2 cellular contexts compared by ENCODE assay signal in genomic region chr2:102518170-102518569, GRCh38.
TF ChIP-seq lines count a peak whose summit lies in the region.

No MANE protein-coding gene starts in this region.

TF ChIP-seq in HepG2, 621 proteins besides CTCF, POLR2A, EP300 and RAD21 (continues in another document):
- TF ChIP-seq ARNT (IDR thresholded peaks at IDR 0.05) (no peak), ZBTB2 (CRISPR knock-in tag; IDR thresholded peaks at IDR 0.05; ENCODE audit: low read depth) (no peak), ATF1 (CRISPR knock-in tag; IDR thresholded peaks at IDR 0.05) (no peak), ZNF331 (CRISPR knock-in tag; IDR thresholded peaks at IDR 0.05) (no peak), FOXJ3 (CRISPR knock-in tag; IDR thresholded peaks at IDR 0.05; ENCODE audit: borderline replicate concordance) (no peak), ZSCAN20 (CRISPR knock-in tag; IDR thresholded peaks at IDR 0.05; ENCODE audit: borderline replicate concordance) (no peak), ZNF691 (CRISPR knock-in tag; IDR thresholded peaks at IDR 0.05; ENCODE audit: borderline replicate concordance, low read depth) (no peak), MAX (IDR thresholded peaks at IDR 0.05) (no peak), ZNF576 (CRISPR knock-in tag; IDR thresholded peaks at IDR 0.05) (no peak), RFX5 (IDR thresholded peaks at IDR 0.05; ENCODE audit: low read depth, low read length) (no peak), ZNF687 (CRISPR knock-in tag; IDR thresholded peaks at IDR 0.05) (no peak), POGK (CRISPR knock-in tag; conservative IDR thresholded peaks at IDR 0.05) (no peak), HCFC1 (IDR thresholded peaks at IDR 0.05; ENCODE audit: low read depth, low read length) (no peak), ZNF143 (CRISPR knock-in tag; IDR thresholded peaks at IDR 0.05) (no peak), MXI1 (IDR thresholded peaks at IDR 0.05; ENCODE audit: borderline replicate concordance, low read depth, low read length) (no peak), ZNF577 (CRISPR knock-in tag; IDR thresholded peaks at IDR 0.05; ENCODE audit: borderline replicate concordance, low read depth) (no peak), MNT (IDR thresholded peaks at IDR 0.05) (no peak)

TF ChIP-seq in K562, 482 proteins besides CTCF, POLR2A, EP300 and RAD21:
- TF ChIP-seq THRAP3 (IDR thresholded peaks at IDR 0.05; ENCODE audit: borderline replicate concordance): no peak
- TF ChIP-seq HNRNPK (IDR thresholded peaks at IDR 0.05; ENCODE audit: low read depth, low read length, poor library complexity, severe bottlenecking): no peak
- peak; percentile 33; the same call in 1 of the 2 replicates for TF ChIP-seq NFIC (IDR thresholded peaks at IDR 0.05)
